Comparison of ENCODE assay signal across 10 cellular contexts in the genomic region with DNA sequence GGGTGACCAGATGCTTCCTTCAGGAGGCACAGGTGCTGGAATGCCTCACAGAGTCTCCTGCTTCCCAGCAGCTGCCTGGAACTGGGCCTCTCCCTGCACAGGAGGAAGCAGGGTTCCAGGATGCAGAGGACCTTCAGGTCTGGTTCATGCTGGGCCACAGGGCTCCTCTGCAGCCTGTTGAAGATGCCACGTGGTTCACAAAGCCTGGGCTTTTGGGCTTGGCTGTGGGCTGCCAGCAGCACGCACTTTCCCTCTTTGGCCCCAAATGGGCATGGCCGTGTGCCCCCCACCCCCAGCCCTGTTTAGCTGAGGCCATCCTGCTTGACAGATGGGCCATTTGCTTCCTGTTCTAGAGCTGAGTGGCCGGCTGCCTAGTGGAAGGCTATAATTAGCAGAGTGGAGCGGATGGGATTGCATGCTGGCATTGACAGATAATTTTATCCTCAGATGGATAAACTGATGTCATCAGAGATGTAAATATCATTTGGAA. TPM values are rescaled to one million over a fixed set of nuclear protein-coding genes. Genes with fewer than 3 reads are reported as not detected.
DNase-seq lines count a peak whose midpoint lies in the region; TF ChIP-seq lines count a peak whose summit lies in the region.
"Had no signal": no experiment of that assay in that cellular context is flagged by ENCODE, and none has a peak within 500 bp of the region (broad histone marks: within the 10 kb centered on the region; RNA-seq: fewer than 3 reads in every experiment).

No MANE protein-coding gene starts in this region.

- H3K9me3 ChIP-seq in colonic mucosa (no peaks in the 10 kb centered on the region), mucosa of rectum (ENCODE audit: control insufficient read depth in 2 of 2, low read length in 2 of 2) (no peaks in the 10 kb centered on the region), uterus (no peaks in the 10 kb centered on the region)

- DNase-seq in NCI-H2171 treated with DMSO at 0.1 percent for 48 hours (lab: John Stamatoyannopoulos, UW), result peak; percentile 44
- DNase-seq in NCI-H2171 (lab: John Stamatoyannopoulos, UW), result no peak
- no peak for DNase-seq in colonic mucosa
- DNase-seq in uterus, result no peak
- no peak for DNase-seq in H4 (ENCODE audit: low spot score)
- DNase-seq in activated CD4-positive, alpha-beta T cell treated with anti-CD3 and anti-CD28 coated beads for 48 hours, result no peak
- no peak for DNase-seq in AG20443 (ENCODE audit: low spot score)
- DNase-seq: ACHN, activated B cell treated with CpG ODN at 0.5 μM for 24 hours had no signal

- no peak for TF ChIP-seq POLR2A in uterus (IDR thresholded peaks at IDR 0.05)

- H3K4me3 ChIP-seq in colonic mucosa, result no peak overlapping the region
- no peak overlapping the region for H3K4me3 ChIP-seq in mucosa of rectum (ENCODE audit: low read length in 2 of 2)
- H3K4me3 ChIP-seq in uterus, result no peak overlapping the region

- H3K4me1 ChIP-seq in colonic mucosa, result peaks cover 8% of the 10 kb centered on the region
- H3K4me1 ChIP-seq in mucosa of rectum (ENCODE audit: control insufficient read depth in 2 of 2, insufficient read depth in 2 of 2, low read length in 2 of 2), result peaks cover 18 to 34% of the 10 kb centered on the region in 2 donors
- H3K4me1 ChIP-seq in uterus, result peaks cover 4 to 30% of the 10 kb centered on the region in 2 donors

- H3K36me3 ChIP-seq in colonic mucosa (no peaks in the 10 kb centered on the region), mucosa of rectum (ENCODE audit: control insufficient read depth in 2 of 2, insufficient read depth in 2 of 2, low read length in 2 of 2) (peaks cover 4 to 10% of the 10 kb centered on the region in 2 donors), uterus (no peaks in the 10 kb centered on the region)

- H3K27me3 ChIP-seq in colonic mucosa (no peaks in the 10 kb centered on the region), mucosa of rectum (ENCODE audit: control insufficient read depth in 2 of 2, insufficient read depth in 2 of 2, low read length in 2 of 2) (no peaks in the 10 kb centered on the region), uterus (no peaks in the 10 kb centered on the region)

- H3K27ac ChIP-seq in colonic mucosa (peak overlapping the region; percentile 67), mucosa of rectum (ENCODE audit: low read depth in 2 of 2, low read length in 2 of 2) (peak overlapping the region; percentile 56 to 69), uterus (peak overlapping the region; percentile 81 to 92)

- H3K9ac ChIP-seq in colonic mucosa (ENCODE audit: low read depth in 2 of 2, low read length in 2 of 2), result peak overlapping the region in 1 of 2 donors; percentile 12
- no peak overlapping the region for H3K9ac ChIP-seq in mucosa of rectum (ENCODE audit: low read depth in 1 of 2, low read length in 2 of 2)

- TF ChIP-seq CTCF in colonic mucosa (IDR thresholded peaks at IDR 0.05) (no peak), uterus (IDR thresholded peaks at IDR 0.05) (no peak)

- intact Hi-C loops in colonic mucosa (cut with DNase I), result no loop called here
- intact Hi-C loops in uterus (cut with DNase I; ENCODE audit: low total_unique reads), result no loop called here

RNA-seq across cellular contexts. Expression of a gene that starts 28.0 kb away (rescaled TPM):
- total RNA-seq in colonic mucosa (100 to 1,000 TPM; 129 TPM), uterus (10 to 100 TPM; 17.2 to 58.1 (median 24.4) TPM)
- total RNA-seq in H4 (2014; rRNA removed; shearing (Covaris generic)), result not detected in 2 replicates

Comparison
In these comparisons a context has a peak if more than half of its experiments do, and no peak if none do; other contexts are left out.
1. RNA of a gene that starts 28.0 kb away (total RNA-seq): 129 TPM in colonic mucosa and 17.2 to 58.1 TPM in uterus; not detected in H4; every median in the first group is over 10 times any median in the second.
2. Peak in every context shown above with its lines, with median percentiles within 50 percentile points of each other: H3K27ac ChIP-seq.